Comparison of ENCODE assay signal across 1 cellular context in the genomic region with DNA sequence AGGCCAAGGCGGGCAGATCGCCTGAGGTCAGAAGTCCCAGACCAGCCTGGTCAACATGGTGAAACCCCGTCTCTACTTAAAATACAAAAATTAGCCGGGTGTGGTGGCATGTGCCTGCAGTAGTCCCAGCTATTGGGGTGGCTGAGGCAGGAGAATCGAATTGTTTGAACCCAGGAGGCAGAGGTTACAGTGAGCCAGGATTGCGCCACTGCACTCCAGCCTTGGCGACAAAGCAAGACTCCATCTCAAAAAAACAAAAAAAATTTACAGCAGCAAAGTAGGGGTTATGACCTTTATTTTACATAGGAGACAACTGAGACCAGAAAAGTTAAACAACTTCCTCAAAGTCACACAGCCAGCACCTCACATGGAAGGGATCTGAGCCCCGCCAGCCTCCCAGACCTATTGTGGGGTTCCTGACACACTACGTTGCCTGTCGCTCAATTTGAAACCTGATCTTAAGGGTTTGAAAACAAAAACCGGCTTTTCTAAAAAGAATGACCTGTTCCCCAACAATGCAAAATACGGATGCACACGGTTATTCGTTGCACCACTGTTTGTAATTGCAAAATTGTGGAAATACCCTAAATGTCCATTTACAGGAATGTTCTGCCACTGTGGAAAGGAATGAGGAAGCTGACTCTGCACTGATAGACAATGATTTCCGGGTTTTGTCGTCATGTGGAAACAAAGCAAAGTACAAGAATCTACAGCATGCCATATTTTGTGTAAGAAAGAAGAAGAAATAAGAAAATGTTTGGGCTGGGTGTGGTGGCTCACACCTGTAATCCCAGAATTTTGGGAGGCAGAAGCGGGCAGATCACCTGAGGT.
TF ChIP-seq lines count a peak whose summit lies in the region.

No MANE protein-coding gene starts in this region.

TF ChIP-seq in HepG2, 621 proteins besides CTCF, POLR2A, EP300 and RAD21 (continued from another document and continues in another):
- TF ChIP-seq PCBP2 (optimal IDR thresholded peaks at IDR 0.05; ENCODE audit: low read depth, low read length, poor library complexity, severe bottlenecking) = no peak
- peak; percentile 55; the same call in 1 of the 2 replicates for TF ChIP-seq ZBTB10 (CRISPR knock-in tag; IDR thresholded peaks at IDR 0.05; ENCODE audit: borderline replicate concordance)
- TF ChIP-seq, protein P1, sequence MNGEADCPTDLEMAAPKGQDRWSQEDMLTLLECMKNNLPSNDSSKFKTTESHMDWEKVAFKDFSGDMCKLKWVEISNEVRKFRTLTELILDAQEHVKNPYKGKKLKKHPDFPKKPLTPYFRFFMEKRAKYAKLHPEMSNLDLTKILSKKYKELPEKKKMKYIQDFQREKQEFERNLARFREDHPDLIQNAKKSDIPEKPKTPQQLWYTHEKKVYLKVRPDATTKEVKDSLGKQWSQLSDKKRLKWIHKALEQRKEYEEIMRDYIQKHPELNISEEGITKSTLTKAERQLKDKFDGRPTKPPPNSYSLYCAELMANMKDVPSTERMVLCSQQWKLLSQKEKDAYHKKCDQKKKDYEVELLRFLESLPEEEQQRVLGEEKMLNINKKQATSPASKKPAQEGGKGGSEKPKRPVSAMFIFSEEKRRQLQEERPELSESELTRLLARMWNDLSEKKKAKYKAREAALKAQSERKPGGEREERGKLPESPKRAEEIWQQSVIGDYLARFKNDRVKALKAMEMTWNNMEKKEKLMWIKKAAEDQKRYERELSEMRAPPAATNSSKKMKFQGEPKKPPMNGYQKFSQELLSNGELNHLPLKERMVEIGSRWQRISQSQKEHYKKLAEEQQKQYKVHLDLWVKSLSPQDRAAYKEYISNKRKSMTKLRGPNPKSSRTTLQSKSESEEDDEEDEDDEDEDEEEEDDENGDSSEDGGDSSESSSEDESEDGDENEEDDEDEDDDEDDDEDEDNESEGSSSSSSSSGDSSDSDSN (CRISPR knock-in tag; IDR thresholded peaks at IDR 0.05) = peak; percentile 21; the same call in 1 of the 2 replicates
- TF ChIP-seq, protein P2, sequence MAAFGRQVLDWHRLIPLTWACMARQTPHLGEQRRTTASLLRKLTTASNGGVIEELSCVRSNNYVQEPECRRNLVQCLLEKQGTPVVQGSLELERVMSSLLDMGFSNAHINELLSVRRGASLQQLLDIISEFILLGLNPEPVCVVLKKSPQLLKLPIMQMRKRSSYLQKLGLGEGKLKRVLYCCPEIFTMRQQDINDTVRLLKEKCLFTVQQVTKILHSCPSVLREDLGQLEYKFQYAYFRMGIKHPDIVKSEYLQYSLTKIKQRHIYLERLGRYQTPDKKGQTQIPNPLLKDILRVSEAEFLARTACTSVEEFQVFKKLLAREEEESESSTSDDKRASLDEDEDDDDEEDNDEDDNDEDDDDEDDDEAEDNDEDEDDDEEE (CRISPR knock-in tag; IDR thresholded peaks at IDR 0.05) = no peak
- TF ChIP-seq ARID3A (IDR thresholded peaks at IDR 0.05; ENCODE audit: low read depth, low read length) = peak; percentile 95
- peak; percentile 72 for TF ChIP-seq SIN3A (IDR thresholded peaks at IDR 0.05; ENCODE audit: borderline replicate concordance, low read depth, low read length)
- TF ChIP-seq FOXA3 (CRISPR knock-in tag; IDR thresholded peaks at IDR 0.05) = peak; percentile 90
- no peak for TF ChIP-seq ZFP41 (CRISPR knock-in tag; IDR thresholded peaks at IDR 0.05; ENCODE audit: borderline replicate concordance)
- TF ChIP-seq ZNF34 (CRISPR knock-in tag; IDR thresholded peaks at IDR 0.05; ENCODE audit: borderline replicate concordance) = no peak
- TF ChIP-seq TAF1 (CRISPR knock-in tag; IDR thresholded peaks at IDR 0.05) = peak; percentile 46
- no peak for TF ChIP-seq ZNF75D (CRISPR knock-in tag; IDR thresholded peaks at IDR 0.05; ENCODE audit: borderline replicate concordance)
- TF ChIP-seq ZMYM3 (CRISPR knock-in tag; IDR thresholded peaks at IDR 0.05) = peak; percentile 88
- peak; percentile 92 for TF ChIP-seq MAFF (IDR thresholded peaks at IDR 0.05; ENCODE audit: low read depth, low read length)
- no peak; the same call in 1 of the 2 replicates for TF ChIP-seq ZBTB25 (CRISPR knock-in tag; IDR thresholded peaks at IDR 0.05)
- TF ChIP-seq, protein P3, sequence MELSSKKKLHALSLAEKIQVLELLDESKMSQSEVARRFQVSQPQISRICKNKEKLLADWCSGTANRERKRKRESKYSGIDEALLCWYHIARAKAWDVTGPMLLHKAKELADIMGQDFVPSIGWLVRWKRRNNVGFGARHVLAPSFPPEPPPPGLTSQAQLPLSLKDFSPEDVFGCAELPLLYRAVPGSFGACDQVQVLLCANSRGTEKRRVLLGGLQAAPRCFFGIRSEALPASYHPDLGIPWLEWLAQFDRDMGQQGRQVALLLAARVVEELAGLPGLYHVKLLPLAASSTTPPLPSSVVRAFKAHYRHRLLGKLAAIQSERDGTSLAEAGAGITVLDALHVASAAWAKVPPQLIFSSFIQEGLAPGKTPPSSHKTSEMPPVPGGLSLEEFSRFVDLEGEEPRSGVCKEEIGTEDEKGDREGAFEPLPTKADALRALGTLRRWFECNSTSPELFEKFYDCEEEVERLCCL (CRISPR knock-in tag; IDR thresholded peaks at IDR 0.05; ENCODE audit: borderline replicate concordance) = no peak
- no peak; the same call in 1 of the 2 replicates for TF ChIP-seq POGZ (CRISPR knock-in tag; IDR thresholded peaks at IDR 0.05)
- no peak for TF ChIP-seq KMT2A (CRISPR knock-in tag; IDR thresholded peaks at IDR 0.05)
- TF ChIP-seq THAP9 (CRISPR knock-in tag; IDR thresholded peaks at IDR 0.05; ENCODE audit: borderline replicate concordance) = no peak
- peak; percentile 16; the same call in 1 of the 2 replicates for TF ChIP-seq HOXA3 (CRISPR knock-in tag; IDR thresholded peaks at IDR 0.05)
- TF ChIP-seq ZSCAN22 (CRISPR knock-in tag; IDR thresholded peaks at IDR 0.05) = no peak
- TF ChIP-seq ZNF414 (CRISPR knock-in tag; IDR thresholded peaks at IDR 0.05) = no peak
- TF ChIP-seq ZNF772 (CRISPR knock-in tag; IDR thresholded peaks at IDR 0.05) = peak; percentile 67
- TF ChIP-seq HNF4A (CRISPR knock-in tag; IDR thresholded peaks at IDR 0.05) = peak; percentile 64
- TF ChIP-seq NCOR1 (IDR thresholded peaks at IDR 0.05; ENCODE audit: borderline replicate concordance, low read length) = peak; percentile 59; the same call in 1 of the 2 replicates
- no peak for TF ChIP-seq ARID2 (CRISPR knock-in tag; IDR thresholded peaks at IDR 0.05; ENCODE audit: borderline replicate concordance)
- peak; percentile 28 for TF ChIP-seq KDM5B (CRISPR knock-in tag; IDR thresholded peaks at IDR 0.05; ENCODE audit: borderline replicate concordance)
- TF ChIP-seq ZNF576 (CRISPR knock-in tag; IDR thresholded peaks at IDR 0.05) = 0 out of 2 replicates have a peak, but pooled peaks have one; percentile 37
- no peak for TF ChIP-seq MZF1 (CRISPR knock-in tag; IDR thresholded peaks at IDR 0.05; ENCODE audit: borderline replicate concordance)
- 0 out of 2 replicates have a peak, but pooled peaks have one; percentile 53 for TF ChIP-seq FOXC1 (CRISPR knock-in tag; IDR thresholded peaks at IDR 0.05; ENCODE audit: borderline replicate concordance)
